9 cellular contexts compared by ENCODE assay signal in the genomic region with DNA sequence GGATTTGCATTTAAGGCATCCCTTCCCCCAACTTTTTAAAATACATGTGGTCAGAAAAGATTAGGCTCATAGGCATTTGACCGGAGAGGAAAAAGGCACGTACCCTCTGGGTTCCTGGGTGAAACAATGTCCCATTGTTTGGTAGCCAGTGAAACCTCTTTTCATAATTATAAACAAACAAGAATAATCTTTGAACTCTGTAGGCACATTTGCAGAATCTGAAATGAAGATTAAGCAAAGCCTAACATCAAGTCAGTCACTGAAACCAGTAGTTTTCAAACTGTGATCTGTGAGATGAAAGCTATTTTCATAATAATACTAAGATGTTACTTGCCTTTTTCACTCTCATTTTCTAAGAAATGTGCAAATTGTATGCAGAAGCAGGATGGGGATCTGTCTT.
DNase-seq lines count a peak whose midpoint lies in the region; ATAC-seq, FAIRE-seq and TF ChIP-seq lines count a peak whose summit lies in the region.
"Had no signal": no experiment of that assay in that cellular context is flagged by ENCODE, and none has a peak within 500 bp of the region (broad histone marks: within the 10 kb centered on the region; RNA-seq: fewer than 3 reads in every experiment).

No MANE protein-coding gene starts in this region.

- peaks cover 25% of the 10 kb centered on the region for H3K79me2 ChIP-seq in HepG2 (ENCODE audit: insufficient read depth, low read length)

- FAIRE-seq in HepG2 (lab: Jason Lieb, UNC) = no peak
- no peak for FAIRE-seq in urothelium cell line (lab: Jason Lieb, UNC)

- peak overlapping the region; percentile 83 for H3K27ac ChIP-seq in HepG2 (ENCODE audit: extremely low read length, insufficient read depth, low read length)
- no peak overlapping the region for H3K27ac ChIP-seq in right lobe of liver
- peak overlapping the region; percentile 36 for H3K27ac ChIP-seq in mesodermal cell (ENCODE audit: low read depth, low read length, severe bottlenecking)
- H3K27ac ChIP-seq in testis = no peak overlapping the region

- no TSS peak for BruUV-seq in HepG2 (replicated peaks; lab: Mats Ljungman, UMichigan)

- H3K27ac Mint-ChIP-seq in activated T-helper 17 cell treated with anti-CD3 and anti-CD28 coated beads, Interleukin-2, amount 50 U/mL, for 72 hours = no peak overlapping the region

- H3K27me3 ChIP-seq in HepG2 (ENCODE audit: control insufficient read depth in 1 of 2, insufficient read depth in 2 of 2, low read length in 2 of 2) (no peaks in the 10 kb centered on the region), right lobe of liver (no peaks in the 10 kb centered on the region), testis (no peaks in the 10 kb centered on the region)

- 2% methylated on average over 2 of the region's 2 CpGs for WGBS in HepG2 (ENCODE audit: low lambda C conversion rate)
- 34% methylated on average over 2 of the region's 2 CpGs for WGBS in right lobe of liver (ENCODE audit: insufficient coverage, low coverage, low lambda C conversion rate, missing lambda C conversion rate)
- 60% methylated on average over 2 of the region's 2 CpGs; no CpG with 5 or more reads in 1 of the 2 experiments for WGBS in mesodermal cell (ENCODE audit: insufficient coverage in 2 of 2), 2 experiments
- WGBS in testis, 2 donors = 64 to 68% methylated on average over 2 of the region's 2 CpGs

- POLR2A ChIA-PET in HepG2 (lab: Yijun Ruan, JAX) = interaction anchor here (1.0 to 1.1 kb wide), 2 partner anchors 74 to 236 kb away, joined by 3 read pairs; no protein-coding TSS in a partner anchor

- H3K36me3 ChIP-seq in HepG2 (replicated peaks in 1 of 2; ENCODE audit: control insufficient read depth in 1 of 2, insufficient read depth in 2 of 2, low read length in 2 of 2) (peaks cover 1 to 4% of the 10 kb centered on the region in 2 experiments; a peak in 1 of 5 replicates), right lobe of liver (no peaks in the 10 kb centered on the region), mesodermal cell (ENCODE audit: control insufficient read depth, insufficient read depth, low read length) (no peaks in the 10 kb centered on the region), testis (ENCODE audit: low read depth, missing control alignments) (no peaks in the 10 kb centered on the region)

- TF ChIP-seq EP300 in HepG2 (IDR thresholded peaks at IDR 0.05; ENCODE audit: low read depth in 2 of 2, low read length in 2 of 2) (peak in 1 of 2 experiments; percentile 81; a peak in 3 of 4 replicates), HepG2 (CRISPR knock-in tag; IDR thresholded peaks at IDR 0.05; ENCODE audit: borderline replicate concordance) (no peak; the same call in 1 of the 2 replicates)

- no peaks in the 10 kb centered on the region for H3K27me3 Mint-ChIP-seq in activated T-helper 17 cell treated with anti-CD3 and anti-CD28 coated beads, Interleukin-2, amount 50 U/mL, for 72 hours
- H3K27me3 Mint-ChIP-seq: naive thymus-derived CD8-positive, alpha-beta T cell had no signal

- TF ChIP-seq CTCF in HepG2 (CRISPR knock-in tag; IDR thresholded peaks at IDR 0.05) (no peak), right lobe of liver (IDR thresholded peaks at IDR 0.05) (no peak), testis (IDR thresholded peaks at IDR 0.05) (no peak)

- H3K4me3 Mint-ChIP-seq in activated T-helper 17 cell treated with anti-CD3 and anti-CD28 coated beads, Interleukin-2, amount 50 U/mL, for 72 hours = no peak overlapping the region
- H3K4me3 Mint-ChIP-seq: naive thymus-derived CD8-positive, alpha-beta T cell had no signal

- H4K20me1 ChIP-seq in HepG2 (ENCODE audit: insufficient read depth, low read length) = no peaks in the 10 kb centered on the region

- 0 out of 2 replicates have a peak, but pooled peaks have one; percentile 19 for TF ChIP-seq RAD21 in HepG2 (CRISPR knock-in tag; IDR thresholded peaks at IDR 0.05)

- CTCF ChIA-PET in HepG2 (lab: Yijun Ruan, JAX; ENCODE audit: low intra/inter-chr PET ratio, low total read pairs) = no interaction called here

- ATAC-seq in HepG2 (peak; percentile 98), right lobe of liver (no peak), GM21825 (IDR thresholded peaks at IDR 0.05; ENCODE audit: unreplicated experiment) (no peak)
- ATAC-seq in activated T-helper 17 cell treated with anti-CD3 and anti-CD28 coated beads, Interleukin-2, amount 50 U/mL, for 72 hours (replicated peaks) = peak; percentile 40
- ATAC-seq: naive thymus-derived CD8-positive, alpha-beta T cell had no signal

- peaks cover 11% of the 10 kb centered on the region for H3K4me1 Mint-ChIP-seq in activated T-helper 17 cell treated with anti-CD3 and anti-CD28 coated beads, Interleukin-2, amount 50 U/mL, for 72 hours

- no peak overlapping the region for H2AFZ ChIP-seq in HepG2 (ENCODE audit: low read length)

- intact Hi-C loops in HepG2 (cut with micrococcal nuclease; ENCODE audit: unreplicated experiment) = loop anchor here (2.0 kb wide), 2 partner anchors 21 to 53 kb away; no protein-coding TSS in a partner anchor
- intact Hi-C loops in right lobe of liver (cut with DNase I) = no loop called here
- intact Hi-C loops in testis (cut with DNase I; ENCODE audit: low total_unique reads) = no loop called here

- no peaks in the 10 kb centered on the region for H3K9me3 ChIP-seq in HepG2 (ENCODE audit: low read length)
- H3K9me3 ChIP-seq in right lobe of liver = no peaks in the 10 kb centered on the region
- H3K9me3 ChIP-seq in mesodermal cell (ENCODE audit: control insufficient read depth, low read length) = no peaks in the 10 kb centered on the region
- H3K9me3 ChIP-seq in testis = no peaks in the 10 kb centered on the region

- H3K4me3 ChIP-seq in HepG2 (replicated peaks in 1 of 3; ENCODE audit: insufficient read depth in 1 of 3, low read depth in 2 of 3, low read length in 3 of 3) (peak overlapping the region in 2 of 3 experiments; percentile 27 to 44; a peak in 2 of 6 replicates), right lobe of liver (no peak overlapping the region), mesodermal cell (ENCODE audit: extremely low read depth, insufficient read depth, low read length, poor library complexity, severe bottlenecking) (no peak overlapping the region), testis (no peak overlapping the region)

- in situ Hi-C loops in HepG2 (cut with HindIII; ENCODE audit: extremely low pct_ligation_motif_present, low pct_unique_long_range_greater_than_20kb) = no loop called here

- peak; percentile 94 for DNase-seq in HepG2 (ENCODE audit: low spot score)
- no peak for DNase-seq in right lobe of liver
- peak; percentile 17 for DNase-seq in urothelium cell line (ENCODE audit: low spot score)
- no peak for DNase-seq in testis
- no peak for DNase-seq in islet precursor cell
- DNase-seq: naive thymus-derived CD8-positive, alpha-beta T cell had no signal

- peak overlapping the region; percentile 65 for H3K9ac ChIP-seq in HepG2 (ENCODE audit: insufficient read depth, low read depth, low read length)

- TF ChIP-seq POLR2A in HepG2 (IDR thresholded peaks at IDR 0.05; ENCODE audit: insufficient read depth in 1 of 2, low read depth in 2 of 2, low read length in 2 of 2) (no peak), right lobe of liver (IDR thresholded peaks at IDR 0.05) (no peak), testis (IDR thresholded peaks at IDR 0.05) (no peak)

- peak overlapping the region; percentile 75 for H3K4me2 ChIP-seq in HepG2 (ENCODE audit: low read depth, low read length)

- peaks cover 4% of the 10 kb centered on the region for H3K36me3 Mint-ChIP-seq in activated T-helper 17 cell treated with anti-CD3 and anti-CD28 coated beads, Interleukin-2, amount 50 U/mL, for 72 hours (ENCODE audit: low read depth)

- no peaks in the 10 kb centered on the region for H3K9me3 Mint-ChIP-seq in activated T-helper 17 cell treated with anti-CD3 and anti-CD28 coated beads, Interleukin-2, amount 50 U/mL, for 72 hours

- H3K4me1 ChIP-seq in HepG2 (ENCODE audit: insufficient read depth, low read length) (peaks cover 40% of the 10 kb centered on the region), right lobe of liver (no peaks in the 10 kb centered on the region), mesodermal cell (ENCODE audit: control insufficient read depth, insufficient read depth, low read length, poor library complexity, severe bottlenecking) (peaks cover 15% of the 10 kb centered on the region), testis (no peaks in the 10 kb centered on the region)

TF ChIP-seq in HepG2, 621 proteins besides CTCF, POLR2A, EP300 and RAD21 (continues in another document):
- TF ChIP-seq SSRP1 (CRISPR knock-in tag; IDR thresholded peaks at IDR 0.05) (no peak), KDM3A (CRISPR knock-in tag; IDR thresholded peaks at IDR 0.05; ENCODE audit: low read depth) (no peak)
- TF ChIP-seq, protein P1, sequence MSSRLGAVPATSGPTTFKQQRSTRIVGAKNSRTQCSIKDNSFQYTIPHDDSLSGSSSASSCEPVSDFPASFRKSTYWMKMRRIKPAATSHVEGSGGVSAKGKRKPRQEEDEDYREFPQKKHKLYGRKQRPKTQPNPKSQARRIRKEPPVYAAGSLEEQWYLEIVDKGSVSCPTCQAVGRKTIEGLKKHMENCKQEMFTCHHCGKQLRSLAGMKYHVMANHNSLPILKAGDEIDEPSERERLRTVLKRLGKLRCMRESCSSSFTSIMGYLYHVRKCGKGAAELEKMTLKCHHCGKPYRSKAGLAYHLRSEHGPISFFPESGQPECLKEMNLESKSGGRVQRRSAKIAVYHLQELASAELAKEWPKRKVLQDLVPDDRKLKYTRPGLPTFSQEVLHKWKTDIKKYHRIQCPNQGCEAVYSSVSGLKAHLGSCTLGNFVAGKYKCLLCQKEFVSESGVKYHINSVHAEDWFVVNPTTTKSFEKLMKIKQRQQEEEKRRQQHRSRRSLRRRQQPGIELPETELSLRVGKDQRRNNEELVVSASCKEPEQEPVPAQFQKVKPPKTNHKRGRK (CRISPR knock-in tag; IDR thresholded peaks at IDR 0.05) = no peak
- TF ChIP-seq, protein P2, sequence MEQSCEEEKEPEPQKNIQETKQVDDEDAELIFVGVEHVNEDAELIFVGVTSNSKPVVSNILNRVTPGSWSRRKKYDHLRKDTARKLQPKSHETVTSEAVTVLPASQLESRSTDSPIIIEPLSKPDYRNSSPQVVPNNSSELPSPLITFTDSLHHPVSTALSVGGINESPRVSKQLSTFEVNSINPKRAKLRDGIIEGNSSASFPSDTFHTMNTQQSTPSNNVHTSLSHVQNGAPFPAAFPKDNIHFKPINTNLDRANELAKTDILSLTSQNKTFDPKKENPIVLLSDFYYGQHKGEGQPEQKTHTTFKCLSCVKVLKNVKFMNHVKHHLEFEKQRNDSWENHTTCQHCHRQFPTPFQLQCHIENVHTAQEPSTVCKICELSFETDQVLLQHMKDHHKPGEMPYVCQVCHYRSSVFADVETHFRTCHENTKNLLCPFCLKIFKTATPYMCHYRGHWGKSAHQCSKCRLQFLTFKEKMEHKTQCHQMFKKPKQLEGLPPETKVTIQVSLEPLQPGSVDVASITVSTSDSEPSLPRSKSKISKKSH (CRISPR knock-in tag; IDR thresholded peaks at IDR 0.05; ENCODE audit: borderline replicate concordance) = no peak

Comparison
In these comparisons a context has a peak if more than half of its experiments do, and no peak if none do; other contexts are left out.
1. ATAC-seq: peak in HepG2 (single experiment) and activated T-helper 17 cell treated with anti-CD3 and anti-CD28 coated beads, Interleukin-2, amount 50 U/mL, for 72 hours (single experiment); none in right lobe of liver (0 of 4) and GM21825 (single experiment).
2. DNase-seq: peak in HepG2 (single experiment) and urothelium cell line (single experiment); none in right lobe of liver (0 of 3), testis (single experiment) and islet precursor cell (single experiment).
3. H3K27ac ChIP-seq: peak in HepG2 (single experiment) and mesodermal cell (single experiment); none in right lobe of liver (0 of 3) and testis (0 of 2).
4. H3K4me3 ChIP-seq: peak in HepG2 (2 of 3); none in right lobe of liver (0 of 3), mesodermal cell (single experiment) and testis (0 of 2).